Comparison of ENCODE assay signal across 19 cellular contexts in the genomic region with DNA sequence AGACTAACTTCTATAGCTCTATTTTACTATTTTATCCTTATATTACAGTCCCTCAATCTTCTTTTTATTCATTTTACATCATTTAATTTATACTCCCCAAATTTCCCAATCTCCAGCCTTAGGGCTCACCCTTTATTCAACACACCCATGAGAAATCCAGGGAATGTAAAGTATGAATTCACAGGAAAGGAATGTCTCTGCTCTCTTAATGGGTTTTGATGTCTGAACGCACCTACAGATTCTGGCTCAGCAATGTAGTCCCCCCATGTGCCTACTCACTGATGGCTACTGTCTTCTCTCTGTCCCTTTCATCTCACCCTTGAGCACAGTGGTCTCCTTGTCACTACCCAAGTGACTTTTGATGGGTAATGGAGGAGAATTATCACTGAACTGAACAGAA.
"Had no signal": no experiment of that assay in that cellular context is flagged by ENCODE, and none has a peak within 500 bp of the region (broad histone marks: within the 10 kb centered on the region; RNA-seq: fewer than 3 reads in every experiment).

No MANE protein-coding gene starts in this region.

- H3K4me3 Mint-ChIP-seq: activated B cell treated with CpG ODN at 0.5 μM for 24 hours; activated CD8-positive, alpha-beta T cell treated with anti-CD3 and anti-CD28 coated beads for 36 hours; activated naive CD8-positive, alpha-beta T cell; effector memory CD8-positive, alpha-beta T cell; neural crest cell; stimulated activated naive CD8-positive, alpha-beta T cell treated with anti-CD3 and anti-CD28 coated beads, Interleukin-15, amount 100 ng/mL, for 72 hours had no signal

- H3K27me3 ChIP-seq: brain microvascular endothelial cell, gastrocnemius medialis, sigmoid colon, upper lobe of left lung had no signal

- H3K9me3 ChIP-seq: gastrocnemius medialis, upper lobe of left lung had no signal

- H3K4me1 Mint-ChIP-seq: activated B cell treated with CpG ODN at 0.5 μM for 24 hours; neural crest cell; stimulated activated naive CD8-positive, alpha-beta T cell treated with anti-CD3 and anti-CD28 coated beads, Interleukin-15, amount 100 ng/mL, for 72 hours had no signal

- H3K27ac Mint-ChIP-seq: activated B cell treated with CpG ODN at 0.5 μM for 24 hours; activated CD8-positive, alpha-beta T cell treated with anti-CD3 and anti-CD28 coated beads for 36 hours; activated naive CD8-positive, alpha-beta T cell; effector memory CD8-positive, alpha-beta T cell; stimulated activated naive CD8-positive, alpha-beta T cell treated with anti-CD3 and anti-CD28 coated beads, Interleukin-15, amount 100 ng/mL, for 72 hours had no signal

- H3K4me3 ChIP-seq: gastrocnemius medialis, sigmoid colon, upper lobe of left lung had no signal

- H3K9me3 Mint-ChIP-seq: effector memory CD8-positive, alpha-beta T cell; neural crest cell had no signal

- H3K27ac ChIP-seq: brain microvascular endothelial cell, epithelial cell of prostate, gastrocnemius medialis, sigmoid colon, upper lobe of left lung had no signal

- H3K36me3 ChIP-seq: brain microvascular endothelial cell, gastrocnemius medialis, sigmoid colon, upper lobe of left lung had no signal

- ATAC-seq: activated CD8-positive, alpha-beta T cell treated with anti-CD3 and anti-CD28 coated beads for 36 hours; effector memory CD8-positive, alpha-beta T cell; gastrocnemius medialis; left ventricle myocardium superior; stimulated activated naive CD8-positive, alpha-beta T cell treated with anti-CD3 and anti-CD28 coated beads, Interleukin-15, amount 100 ng/mL, for 72 hours had no signal

- H3K4me1 ChIP-seq: gastrocnemius medialis, sigmoid colon, upper lobe of left lung had no signal

- DNase-seq: activated B cell treated with CpG ODN at 0.5 μM for 24 hours; activated CD4-positive, alpha-beta T cell treated with anti-CD3 and anti-CD28 coated beads for 48 hours; activated CD8-positive, alpha-beta T cell treated with anti-CD3 and anti-CD28 coated beads for 36 hours; activated effector memory CD4-positive, alpha-beta T cell treated with anti-CD3 and anti-CD28 coated beads, Interleukin-2, amount 50 U/mL, for 16 hours; activated T-cell treated with anti-CD3 and anti-CD28 coated beads, Interleukin-2, amount 50 U/mL, for 48 hours; amygdala; brain microvascular endothelial cell; dermis blood vessel endothelial cell; effector memory CD8-positive, alpha-beta T cell; gastrocnemius medialis; left ventricle myocardium superior; sigmoid colon; stimulated activated CD4-positive, alpha-beta T cell treated with anti-CD3 and anti-CD28 coated beads, Interleukin-1b, Interleukin-23, amount 100 ng/mL, for 48 hours; stimulated activated naive CD8-positive, alpha-beta T cell treated with anti-CD3 and anti-CD28 coated beads, Interleukin-15, amount 100 ng/mL, for 72 hours; T-helper 2 cell; upper lobe of left lung had no signal

- H3K27me3 Mint-ChIP-seq: activated B cell treated with CpG ODN at 0.5 μM for 24 hours; activated CD8-positive, alpha-beta T cell treated with anti-CD3 and anti-CD28 coated beads for 36 hours; activated naive CD8-positive, alpha-beta T cell; effector memory CD8-positive, alpha-beta T cell; stimulated activated naive CD8-positive, alpha-beta T cell treated with anti-CD3 and anti-CD28 coated beads, Interleukin-15, amount 100 ng/mL, for 72 hours had no signal
